ENCODE assay signal across 8 cellular contexts in the genomic region with DNA sequence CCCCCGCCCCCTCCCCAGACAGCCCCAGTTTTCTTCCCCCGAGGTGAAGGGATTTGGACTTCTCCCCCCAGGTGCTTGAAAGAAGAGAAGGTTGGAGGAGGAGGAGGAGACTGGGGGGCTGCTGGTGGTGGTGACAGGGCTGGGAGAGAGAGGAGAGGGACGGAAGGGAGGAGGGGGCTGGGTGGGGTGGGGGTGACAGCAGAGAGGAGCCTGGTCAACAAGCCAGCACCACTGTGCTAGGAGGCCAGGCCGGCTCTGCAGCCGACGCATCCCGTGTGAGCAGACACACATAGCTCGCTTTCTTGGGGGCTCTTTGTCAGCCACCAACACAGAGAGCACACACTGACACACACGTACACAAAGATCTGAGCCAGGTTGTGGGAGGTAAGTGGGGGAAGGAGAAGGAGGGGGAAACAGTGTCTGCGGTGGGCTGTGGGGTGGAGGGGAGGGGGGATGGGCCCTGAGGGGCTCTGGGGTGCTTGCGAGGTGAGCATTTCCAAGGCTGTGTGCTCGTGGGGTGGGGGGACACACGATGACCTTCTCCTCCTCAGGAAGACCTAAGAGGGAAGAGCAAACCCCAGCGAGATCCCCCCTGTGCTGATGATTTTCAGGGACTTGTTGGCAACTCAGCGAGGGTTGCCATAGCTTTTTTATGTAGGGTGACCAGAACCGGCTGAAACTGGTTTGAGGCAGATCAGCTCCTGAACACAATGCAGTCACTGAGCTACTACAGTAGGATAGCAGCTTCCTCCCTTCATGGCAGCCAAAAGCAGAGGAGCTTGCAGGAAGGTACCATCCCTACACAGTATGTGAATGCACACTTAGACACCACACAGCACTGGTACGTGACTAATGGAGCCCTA. TPM values are rescaled to one million over a fixed set of nuclear protein-coding genes. Genes with fewer than 3 reads are reported as not detected.
DNase-seq lines count a peak whose midpoint lies in the region; FAIRE-seq and TF ChIP-seq lines count a peak whose summit lies in the region.

Gene ZNF532 (plus strand): TSS at position 732 of the 863 bp plus-strand sequence. CDS start 53,411 bp downstream, outside the sequence.

- peak within 1 kb of the TSS; percentile 85 to 95 (median 90) for H3K27ac ChIP-seq in Peyer's patch
- peak within 1 kb of the TSS; percentile 85 for H3K27ac ChIP-seq in duodenal mucosa (ENCODE audit: low read depth, low read length)
- peak within 1 kb of the TSS; percentile 83 for H3K27ac ChIP-seq in subcutaneous abdominal adipose tissue (ENCODE audit: low read depth, low read length)

- no peaks in the 10 kb centered on the region for H3K9me3 ChIP-seq in Peyer's patch
- H3K9me3 ChIP-seq in duodenal mucosa (ENCODE audit: control insufficient read depth in 1 of 2, low read length in 2 of 2): no peaks in the 10 kb centered on the region
- H3K9me3 ChIP-seq in subcutaneous abdominal adipose tissue (ENCODE audit: control insufficient read depth in 5 of 5, low read length in 5 of 5): no peaks in the 10 kb centered on the region

- 37 to 42% methylated on average over 15 to 17 of the region's 17 CpGs for WGBS in lower leg skin, 2 donors

- H3K9ac ChIP-seq in duodenal mucosa (ENCODE audit: low read depth in 1 of 2, low read length in 2 of 2) (peak within 1 kb of the TSS in 1 of 2 donors; percentile 10), subcutaneous abdominal adipose tissue (ENCODE audit: low read length in 5 of 5) (peak within 1 kb of the TSS in 4 of 5 donors; percentile 38 to 68 (median 54))

- H3K36me3 ChIP-seq in Peyer's patch: no peaks in the 10 kb centered on the region
- H3K36me3 ChIP-seq in duodenal mucosa (ENCODE audit: control insufficient read depth in 1 of 2, insufficient read depth in 2 of 2, low read length in 2 of 2): peaks cover 0 to 4% of the 10 kb centered on the region in 2 donors
- peaks cover 8 to 21% (median 15%) of the 10 kb centered on the region in 5 donors for H3K36me3 ChIP-seq in subcutaneous abdominal adipose tissue (ENCODE audit: control insufficient read depth in 5 of 5, insufficient read depth in 5 of 5, low read length in 5 of 5)

- TF ChIP-seq CTCF in Peyer's patch (IDR thresholded peaks at IDR 0.05) (no peak), lower leg skin (IDR thresholded peaks at IDR 0.05) (no peak)

- peak; percentile 49 for FAIRE-seq in HTR-8/SVneo (lab: Jason Lieb, UNC)

- DNase-seq in C1 segment of cervical spinal cord (lab: John Stamatoyannopoulos, UW): peak; percentile 3 to 80 (median 74)
- peak; percentile 30 for DNase-seq in HTR-8/SVneo (ENCODE audit: insufficient read length, low spot score)
- DNase-seq in Peyer's patch: peak in 2 of 3 donors; percentile 58 to 60
- DNase-seq in lower leg skin (ENCODE audit: low spot score in 2 of 2): no peak
- no peak for DNase-seq in SKM-1 (lab: John Stamatoyannopoulos, UW; ENCODE audit: unreplicated experiment)
- DNase-seq in activated effector memory CD4-positive, alpha-beta T cell treated with Interleukin-2 at 50 U/mL for 16 hours: no peak

- H3K4me3 ChIP-seq in Peyer's patch (peak within 1 kb of the TSS; percentile 45 to 62 (median 60)), duodenal mucosa (ENCODE audit: low read depth in 1 of 2, low read length in 2 of 2) (peak within 1 kb of the TSS; percentile 23 to 38), lower leg skin (ENCODE audit: low read depth, poor library complexity, severe bottlenecking) (peak within 1 kb of the TSS; percentile 17), subcutaneous abdominal adipose tissue (ENCODE audit: low read depth in 1 of 5, low read length in 5 of 5) (peak within 1 kb of the TSS; percentile 34 to 54 (median 48))

- H3K27me3 ChIP-seq in Peyer's patch (no peaks in the 10 kb centered on the region), duodenal mucosa (ENCODE audit: control insufficient read depth in 1 of 2, insufficient read depth in 2 of 2, low read length in 2 of 2) (no peaks in the 10 kb centered on the region), subcutaneous abdominal adipose tissue (ENCODE audit: control insufficient read depth in 5 of 5, insufficient read depth in 4 of 5, low read length in 5 of 5) (no peaks in the 10 kb centered on the region)

- intact Hi-C loops in lower leg skin (cut with DNase I; ENCODE audit: low total_unique reads): no loop called here

- TF ChIP-seq POLR2A in Peyer's patch (IDR thresholded peaks at IDR 0.05) (no peak), lower leg skin (IDR thresholded peaks at IDR 0.05) (no peak)

- H3K4me1 ChIP-seq in Peyer's patch (peaks cover 0 to 31% (median 2%) of the 10 kb centered on the region in 4 donors), duodenal mucosa (ENCODE audit: control insufficient read depth in 1 of 2, insufficient read depth in 2 of 2, low read length in 2 of 2) (peaks cover 16 to 20% of the 10 kb centered on the region in 2 donors), subcutaneous abdominal adipose tissue (ENCODE audit: control insufficient read depth in 5 of 5, insufficient read depth in 5 of 5, low read length in 5 of 5) (peaks cover 5 to 76% (median 67%) of the 10 kb centered on the region in 5 donors)

RNA-seq across cellular contexts. Expression of gene ZNF532, which starts in this region (rescaled TPM):
- 100 to 1,000 TPM in 1 of 4 donors, 10 to 100 TPM in 2, 1 to 10 TPM in 1; 3.9 to 188 (median 12.7) TPM for total RNA-seq in Peyer's patch
- total RNA-seq in lower leg skin: 10 to 100 TPM; 11.1 to 40.1 (median 29.8) TPM

Comparison
In these comparisons a context has a peak if more than half of its experiments do, and no peak if none do; other contexts are left out.
1. DNase-seq: peak in C1 segment of cervical spinal cord (14 of 14), HTR-8/SVneo (single experiment) and Peyer's patch (2 of 3); none in lower leg skin (0 of 2), SKM-1 (single experiment) and activated effector memory CD4-positive, alpha-beta T cell treated with Interleukin-2 at 50 U/mL for 16 hours (single experiment).
2. Peak in every context shown above with its lines, with median percentiles within 50 percentile points of each other: H3K27ac ChIP-seq and H3K4me3 ChIP-seq.